ENCODE assay signal across 8 cellular contexts in genomic region chr11:2419638-2420501, GRCh38. TPM values are rescaled to one million over a fixed set of nuclear protein-coding genes. Genes with fewer than 3 reads are reported as not detected.
A peak's percentile ranks its signal among the peaks of the same experiment; 100 is the strongest.
DNase-seq lines count a peak whose midpoint lies in the region; ATAC-seq, FAIRE-seq and TF ChIP-seq lines count a peak whose summit lies in the region.

No MANE protein-coding gene starts in this region.

- H3K4me3 ChIP-seq in upper lobe of right lung: no peak overlapping the region

- H3K27ac ChIP-seq in upper lobe of right lung: no peak overlapping the region

- H3K36me3 ChIP-seq in upper lobe of right lung: no peaks in the 10 kb centered on the region

- ATAC-seq in omental fat pad (ENCODE audit: low FRiP score) (no peak), upper lobe of right lung (peak; percentile 73), GM21717 (IDR thresholded peaks at IDR 0.05; ENCODE audit: unreplicated experiment) (no peak)

- H3K27me3 ChIP-seq in upper lobe of right lung: no peaks in the 10 kb centered on the region

- intact Hi-C loops in upper lobe of right lung (cut with DNase I): loop anchor here (5.0 kb wide), 2 partner anchors 118 to 223 kb away; partner anchors contain the start of genes C11orf21 and TSPAN32

- no peak for FAIRE-seq in RCC 7860 (lab: Jason Lieb, UNC)

- H3K4me1 ChIP-seq in upper lobe of right lung: peaks cover 8% of the 10 kb centered on the region

- DNase-seq in CMK (ENCODE audit: low read depth): peak; percentile 29
- peak; percentile 30 for DNase-seq in HS-5 (ENCODE audit: low read depth)
- peak; percentile 42 for DNase-seq in RCC 7860 (ENCODE audit: low spot score)
- DNase-seq in activated gamma-delta T cell treated with anti-CD3 and anti-CD28 coated beads, Interleukin-2, amount 50 U/mL, for 16 hours (ENCODE audit: low read depth): peak; percentile 45
- peak; percentile 50 for DNase-seq in foreskin melanocyte
- DNase-seq in omental fat pad (ENCODE audit: low spot score): peak; percentile 57
- peak; percentile 88 for DNase-seq in upper lobe of right lung

- peak in 1 of 3 donors; percentile 23 for TF ChIP-seq CTCF in omental fat pad (IDR thresholded peaks at IDR 0.05)
- peak; percentile 82 for TF ChIP-seq CTCF in upper lobe of right lung (IDR thresholded peaks at IDR 0.05)

- H3K9me3 ChIP-seq in upper lobe of right lung: no peaks in the 10 kb centered on the region

RNA-seq across cellular contexts. Expression of gene TSSC4, which starts 19.3 kb away (rescaled TPM):
- total RNA-seq in omental fat pad: 10 to 100 TPM; 29.9 to 59.7 (median 33.5) TPM
- 40.6 TPM for total RNA-seq in upper lobe of right lung

RNA-seq across cellular contexts. Expression of gene TRPM5, which starts 24.4 kb away (rescaled TPM):
- total RNA-seq in omental fat pad: under 1 TPM in 1 of 4 donors, not detected in 3; 0.63 TPM
- not detected for total RNA-seq in upper lobe of right lung

RNA-seq across cellular contexts. Expression of gene KCNQ1, which starts 24.9 kb away (rescaled TPM):
- total RNA-seq in omental fat pad (1 to 10 TPM; 4.5 to 5.9 (median 5.2) TPM), upper lobe of right lung (52.9 TPM)

RNA-seq across cellular contexts. Expression of gene CD81, which starts 42.8 kb away (rescaled TPM):
- total RNA-seq in omental fat pad (100 to 1,000 TPM; 540 to 765 (median 577) TPM), upper lobe of right lung (801 TPM)

Comparison
In these comparisons a context has a peak if more than half of its experiments do, and no peak if none do; other contexts are left out.
1. DNase-seq: peak in every context shown above with its lines; median percentile 88 in upper lobe of right lung; 57 in omental fat pad; 50 in foreskin melanocyte; 45 in activated gamma-delta T cell treated with anti-CD3 and anti-CD28 coated beads, Interleukin-2, amount 50 U/mL, for 16 hours; 42 in RCC 7860; 30 in HS-5; 29 in CMK.